ENCODE assay signal across 9 cellular contexts in genomic region chr2:204974487-204974886, GRCh38.
"Had no signal": no experiment of that assay in that cellular context is flagged by ENCODE, and none has a peak within 500 bp of the region (broad histone marks: within the 10 kb centered on the region; RNA-seq: fewer than 3 reads in every experiment).

No MANE protein-coding gene starts in this region.

- H3K9me3 Mint-ChIP-seq: GM23338, H9 had no signal

- H3K4me3 ChIP-seq: GM23338, K562 had no signal

- H3K4me2 ChIP-seq: GM23338 had no signal

- H3K27ac Mint-ChIP-seq: H9 had no signal

- H3K4me3 Mint-ChIP-seq: GM23338, H9 had no signal

- ATAC-seq: GM23338, K562 had no signal

- DNase-seq: H9, HCEC 1CT, IMR-90, KG1 had no signal

- FAIRE-seq: H1, H54, HTR-8/SVneo, K562 had no signal

- H2AFZ ChIP-seq: GM23338 had no signal
